ENCODE assay signal across 21 cellular contexts in the genomic region with DNA sequence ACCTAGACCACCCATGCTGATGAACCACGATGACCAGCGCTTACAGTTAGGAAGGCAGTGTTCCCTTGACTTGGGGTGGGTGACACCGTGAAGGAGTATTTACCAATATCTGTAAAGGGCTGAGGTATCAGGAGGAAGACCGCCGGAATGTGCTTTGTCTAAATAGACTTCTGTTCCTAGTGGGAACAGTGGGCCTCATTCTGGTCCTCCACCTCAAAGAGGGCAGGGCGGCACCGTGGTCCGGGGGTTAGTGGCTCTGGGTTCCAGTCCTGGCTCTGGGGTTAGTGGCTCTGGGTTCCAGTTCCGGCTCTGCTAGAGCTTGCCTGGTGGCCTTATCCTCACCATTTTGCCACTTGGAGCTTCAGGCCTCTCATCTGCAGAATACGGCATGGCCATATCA.
"Had no signal": no experiment of that assay in that cellular context is flagged by ENCODE, and none has a peak within 500 bp of the region (broad histone marks: within the 10 kb centered on the region; RNA-seq: fewer than 3 reads in every experiment).

No MANE protein-coding gene starts in this region.

- H3K27ac ChIP-seq: coronary artery, epithelial cell of prostate, heart right ventricle, testis had no signal

- H3K36me3 ChIP-seq: breast epithelium, heart right ventricle had no signal

- H3K9me3 Mint-ChIP-seq: activated CD4-positive, alpha-beta memory T cell treated with anti-CD3 and anti-CD28 coated beads for 36 hours; activated naive CD4-positive, alpha-beta T cell treated with anti-CD3 and anti-CD28 coated beads, Interleukin-2, amount 50 U/mL, for 72 hours; endodermal cell; neural crest cell; stimulated activated naive B cell treated with anti-CD40 and anti-IgM and Interleukin-4, amounts not matched to agents 10 μg/mL and 1 μg/mL and 100 μg/mL, for 72 hours; type B pancreatic cell had no signal

- H3K27ac Mint-ChIP-seq: activated CD4-positive, alpha-beta memory T cell treated with anti-CD3 and anti-CD28 coated beads for 36 hours; activated naive CD4-positive, alpha-beta T cell treated with anti-CD3 and anti-CD28 coated beads, Interleukin-2, amount 50 U/mL, for 72 hours; progenitor cell of endocrine pancreas; stimulated activated naive B cell treated with anti-CD40 and anti-IgM and Interleukin-4, amounts not matched to agents 10 μg/mL and 1 μg/mL and 100 μg/mL, for 72 hours; T-helper 17 cell had no signal

- H3K4me1 ChIP-seq: breast epithelium had no signal

- H3K4me3 ChIP-seq: breast epithelium, coronary artery, heart right ventricle, lung, testis had no signal

- H3K4me3 Mint-ChIP-seq: activated CD4-positive, alpha-beta memory T cell treated with anti-CD3 and anti-CD28 coated beads for 36 hours; endodermal cell; naive B cell; neural crest cell; stimulated activated naive B cell treated with anti-CD40 and anti-IgM and Interleukin-4, amounts not matched to agents 10 μg/mL and 1 μg/mL and 100 μg/mL, for 72 hours; T-helper 17 cell; type B pancreatic cell had no signal

- H3K9me3 ChIP-seq: breast epithelium, heart right ventricle, testis had no signal

- H3K27me3 ChIP-seq: breast epithelium, testis had no signal

- DNase-seq: activated CD4-positive, alpha-beta memory T cell treated with anti-CD3 and anti-CD28 coated beads for 36 hours; activated CD4-positive, alpha-beta T cell treated with anti-CD3 and anti-CD28 coated beads for 4 hours; activated CD4-positive, CD25-positive, alpha-beta regulatory T cell; activated gamma-delta T cell treated with Interleukin-2 at 50 U/mL for 16 hours; activated T-cell treated with anti-CD3 and anti-CD28 coated beads for 4 hours; stimulated activated CD4-positive, alpha-beta T cell treated with anti-CD3 and anti-CD28 coated beads, Interleukin-2, amount 100 ng/mL, for 48 hours; stimulated activated CD8-positive, alpha-beta memory T cell treated with anti-CD3 and anti-CD28 coated beads, Interleukin-4, amount 100 ng/mL, for 48 hours; T-helper 17 cell had no signal

- H3K36me3 Mint-ChIP-seq: activated CD4-positive, alpha-beta memory T cell treated with anti-CD3 and anti-CD28 coated beads for 36 hours; activated naive CD4-positive, alpha-beta T cell treated with anti-CD3 and anti-CD28 coated beads, Interleukin-2, amount 50 U/mL, for 72 hours; naive B cell; stimulated activated naive B cell treated with anti-CD40 and anti-IgM and Interleukin-4, amounts not matched to agents 10 μg/mL and 1 μg/mL and 100 μg/mL, for 72 hours; type B pancreatic cell had no signal
